Comparison of ENCODE assay signal across 1 cellular context in genomic region chr2:238645095-238645494, GRCh38.
TF ChIP-seq lines count a peak whose summit lies in the region.

No MANE protein-coding gene starts in this region.

TF ChIP-seq in endothelial cell of umbilical vein, 7 proteins besides CTCF, POLR2A, EP300 and RAD21:
- TF ChIP-seq JUN (IDR thresholded peaks at IDR 0.05; ENCODE audit: borderline replicate concordance, insufficient read depth, insufficient read length, low read depth) (no peak), FOS (IDR thresholded peaks at IDR 0.05; ENCODE audit: borderline replicate concordance, insufficient read depth, low read length) (no peak), GATA2 (IDR thresholded peaks at IDR 0.05; ENCODE audit: insufficient read depth, insufficient read length, low read depth, low read length) (no peak), EZH2 (IDR thresholded peaks at IDR 0.05; ENCODE audit: borderline replicate concordance, low read depth, low read length, severe bottlenecking) (no peak), MAX (IDR thresholded peaks at IDR 0.05; ENCODE audit: insufficient read depth, insufficient read length) (no peak), MYC (IDR thresholded peaks at IDR 0.05; ENCODE audit: low read depth, low read length) (no peak), POLR2AphosphoS5 (IDR thresholded peaks at IDR 0.05; ENCODE audit: insufficient read depth, low read depth, low read length) (no peak)
